Comparison of ENCODE assay signal across 8 cellular contexts in genomic region chr7:45917658-45918057, GRCh38. TPM values are rescaled to one million over a fixed set of nuclear protein-coding genes. Genes with fewer than 3 reads are reported as not detected.
DNase-seq lines count a peak whose midpoint lies in the region; ATAC-seq, FAIRE-seq and TF ChIP-seq lines count a peak whose summit lies in the region.

No MANE protein-coding gene starts in this region.

- POLR2A ChIA-PET in CD8-positive, alpha-beta memory T cell (lab: Charles Lee): no interaction called here

- H3K9me3 Mint-ChIP-seq in CD8-positive, alpha-beta memory T cell: no peaks in the 10 kb centered on the region

- H3K4me3 Mint-ChIP-seq in CD8-positive, alpha-beta memory T cell: peak overlapping the region in 2 of 7 donors; percentile 54 to 72

- no peaks in the 10 kb centered on the region for H3K27me3 ChIP-seq in CD8-positive, alpha-beta memory T cell (ENCODE audit: insufficient read depth, low read length, poor library complexity, severe bottlenecking)
- H3K27me3 ChIP-seq in gastroesophageal sphincter: peaks cover 83% of the 10 kb centered on the region
- no peaks in the 10 kb centered on the region for H3K27me3 ChIP-seq in ovary
- no peaks in the 10 kb centered on the region for H3K27me3 ChIP-seq in tibial artery

- peaks cover 10% of the 10 kb centered on the region for H3K4me1 ChIP-seq in CD8-positive, alpha-beta memory T cell (ENCODE audit: insufficient read depth, low read length)
- H3K4me1 ChIP-seq in gastroesophageal sphincter (peaks cover 0 to 50% (median 20%) of the 10 kb centered on the region in 3 donors), ovary (ENCODE audit: insufficient read depth) (peaks cover 4% of the 10 kb centered on the region), tibial artery (peaks cover 0 to 49% (median 40%) of the 10 kb centered on the region in 4 donors)

- no peak for TF ChIP-seq POLR2A in gastroesophageal sphincter (IDR thresholded peaks at IDR 0.05)
- TF ChIP-seq POLR2A in ovary (IDR thresholded peaks at IDR 0.05): no peak

- TF ChIP-seq EP300 in gastroesophageal sphincter (IDR thresholded peaks at IDR 0.05): no peak
- TF ChIP-seq EP300 in ovary (IDR thresholded peaks at IDR 0.05): no peak

- H3K27ac ChIP-seq in CD8-positive, alpha-beta memory T cell (ENCODE audit: low read depth, low read length): no peak overlapping the region
- no peak overlapping the region for H3K27ac ChIP-seq in gastroesophageal sphincter
- no peak overlapping the region for H3K27ac ChIP-seq in ovary
- no peak overlapping the region for H3K27ac ChIP-seq in tibial artery

- no peaks in the 10 kb centered on the region for H3K9me3 ChIP-seq in CD8-positive, alpha-beta memory T cell (ENCODE audit: low read length)
- no peaks in the 10 kb centered on the region for H3K9me3 ChIP-seq in gastroesophageal sphincter
- H3K9me3 ChIP-seq in ovary: no peaks in the 10 kb centered on the region
- no peaks in the 10 kb centered on the region for H3K9me3 ChIP-seq in tibial artery

- peaks cover 38 to 54% of the 10 kb centered on the region in 2 donors for H3K27me3 Mint-ChIP-seq in CD8-positive, alpha-beta memory T cell

- DNase-seq in CD8-positive, alpha-beta memory T cell: peak; percentile 48 to 78 (median 53)
- peak; percentile 56 for DNase-seq in GM19240 (ENCODE audit: insufficient read length, low spot score)
- DNase-seq in HT-29 (ENCODE audit: low spot score): peak; percentile 87
- DNase-seq in RCC 7860 (ENCODE audit: low spot score): peak; percentile 81
- DNase-seq in activated effector memory CD4-positive, alpha-beta T cell treated with Interleukin-2 at 50 U/mL for 16 hours: peak; percentile 49
- DNase-seq in ovary: peak; percentile 77 to 88 (median 87)
- DNase-seq in tibial artery: peak; percentile 68 to 86

- peaks cover 9 to 45% (median 16%) of the 10 kb centered on the region in 3 donors for H3K4me1 Mint-ChIP-seq in CD8-positive, alpha-beta memory T cell

- H3K27ac Mint-ChIP-seq in CD8-positive, alpha-beta memory T cell: no peak overlapping the region

- H3K4me3 ChIP-seq in CD8-positive, alpha-beta memory T cell (ENCODE audit: low read length): no peak overlapping the region
- H3K4me3 ChIP-seq in gastroesophageal sphincter (peak overlapping the region in 1 of 2 donors; percentile 14), ovary (peak overlapping the region; percentile 78), tibial artery (peak overlapping the region; percentile 64 to 67)

- WGBS in gastroesophageal sphincter (ENCODE audit: low coverage in 1 of 2), 2 donors: 12% methylated on average over 5 of the region's 15 CpGs; no CpG with 5 or more reads in 1 of the 2 donors
- WGBS in ovary, 3 donors: 7 to 8% (median 7%) methylated on average over 15 of the region's 15 CpGs

- FAIRE-seq in RCC 7860 (lab: Jason Lieb, UNC): peak; percentile 69

- peak; percentile 88 to 98 (median 92) for TF ChIP-seq CTCF in gastroesophageal sphincter (IDR thresholded peaks at IDR 0.05)
- TF ChIP-seq CTCF in ovary (IDR thresholded peaks at IDR 0.05): peak; percentile 80 to 87 (median 85)
- TF ChIP-seq CTCF in tibial artery (IDR thresholded peaks at IDR 0.05): peak; percentile 87 to 95

- H3K36me3 ChIP-seq in CD8-positive, alpha-beta memory T cell (ENCODE audit: insufficient read depth, low read length): no peaks in the 10 kb centered on the region
- H3K36me3 ChIP-seq in gastroesophageal sphincter: peaks cover 0 to 6% of the 10 kb centered on the region in 2 donors
- no peaks in the 10 kb centered on the region for H3K36me3 ChIP-seq in ovary
- peaks cover 38 to 46% (median 39%) of the 10 kb centered on the region in 3 donors for H3K36me3 ChIP-seq in tibial artery

- peak; percentile 53 for ATAC-seq in gastroesophageal sphincter

- CTCF ChIA-PET in CD8-positive, alpha-beta memory T cell (lab: Charles Lee): interaction anchor here (1.0 to 1.5 kb wide), 4 partner anchors 12 to 1170 kb away, joined by 3 read pairs; no protein-coding TSS in a partner anchor

- intact Hi-C loops in ovary (cut with DNase I) (loop anchor here (2.0 to 10.0 kb wide), 4 partner anchors 1171 to 1340 kb away; no protein-coding TSS in a partner anchor), tibial artery (cut with DNase I; ENCODE audit: low total_unique reads) (loop anchor here (2.0 to 5.0 kb wide), 2 partner anchors 1171 to 1265 kb away; no protein-coding TSS in a partner anchor)

- peaks cover 0 to 18% (median 0%) of the 10 kb centered on the region in 3 donors for H3K36me3 Mint-ChIP-seq in CD8-positive, alpha-beta memory T cell

RNA-seq across cellular contexts. Expression of gene IGFBP3, which starts 3.4 kb away (rescaled TPM):
- total RNA-seq in CD8-positive, alpha-beta memory T cell: 1 to 10 TPM; 3.5 to 4.5 TPM
- polyA plus RNA-seq in CD8-positive, alpha-beta memory T cell: 11.1 TPM
- total RNA-seq in HT-29 (2014; rRNA removed; shearing (Covaris generic)): not detected in 2 replicates
- 100 to 1,000 TPM in 2 of 4 donors, 10 to 100 TPM in 2; 43.4 to 167 (median 103) TPM for total RNA-seq in gastroesophageal sphincter
- 100 to 1,000 TPM in 6 of 7 donors, 10 to 100 TPM in 1; 51.6 to 648 (median 173) TPM for total RNA-seq in ovary
- 100 to 1,000 TPM; 174 to 272 TPM for polyA plus RNA-seq in ovary

RNA-seq across cellular contexts. Expression of gene IGFBP1, which starts 29.4 kb away (rescaled TPM):
- not detected for total RNA-seq in CD8-positive, alpha-beta memory T cell
- polyA plus RNA-seq in CD8-positive, alpha-beta memory T cell: not detected
- total RNA-seq in HT-29 (2014; rRNA removed; shearing (Covaris generic)): 0.31 TPM in 1 of 2 replicates, not detected in the other
- not detected for total RNA-seq in gastroesophageal sphincter
- 100 to 1,000 TPM in 1 of 7 donors, 10 to 100 TPM in 1, 1 to 10 TPM in 4, not detected in 1; 1.1 to 197 (median 3.5) TPM for total RNA-seq in ovary
- 1 to 10 TPM; 3.5 to 5.4 TPM for polyA plus RNA-seq in ovary

RNA-seq across cellular contexts. Expression of gene CCDC201, which starts 44.8 kb away (rescaled TPM):
- total RNA-seq in CD8-positive, alpha-beta memory T cell: not detected
- not detected for polyA plus RNA-seq in CD8-positive, alpha-beta memory T cell
- not detected in 2 replicates for total RNA-seq in HT-29 (2014; rRNA removed; shearing (Covaris generic))
- not detected for total RNA-seq in gastroesophageal sphincter
- total RNA-seq in ovary: not detected
- under 1 TPM in 1 of 2 donors, not detected in 1; 0.15 TPM for polyA plus RNA-seq in ovary

Comparison
In these comparisons a context has a peak if more than half of its experiments do, and no peak if none do; other contexts are left out.
1. RNA of gene IGFBP3, which starts 3.4 kb away (total RNA-seq): 51.6 to 648 TPM in ovary and 43.4 to 167 TPM in gastroesophageal sphincter; 3.5 to 4.5 TPM in CD8-positive, alpha-beta memory T cell and not detected in HT-29; every median in the first group is over 4 times any median in the second.
2. Peak in every context shown above with its lines, with median percentiles within 50 percentile points of each other: DNase-seq and CTCF ChIP-seq.